In the genomic region with DNA sequence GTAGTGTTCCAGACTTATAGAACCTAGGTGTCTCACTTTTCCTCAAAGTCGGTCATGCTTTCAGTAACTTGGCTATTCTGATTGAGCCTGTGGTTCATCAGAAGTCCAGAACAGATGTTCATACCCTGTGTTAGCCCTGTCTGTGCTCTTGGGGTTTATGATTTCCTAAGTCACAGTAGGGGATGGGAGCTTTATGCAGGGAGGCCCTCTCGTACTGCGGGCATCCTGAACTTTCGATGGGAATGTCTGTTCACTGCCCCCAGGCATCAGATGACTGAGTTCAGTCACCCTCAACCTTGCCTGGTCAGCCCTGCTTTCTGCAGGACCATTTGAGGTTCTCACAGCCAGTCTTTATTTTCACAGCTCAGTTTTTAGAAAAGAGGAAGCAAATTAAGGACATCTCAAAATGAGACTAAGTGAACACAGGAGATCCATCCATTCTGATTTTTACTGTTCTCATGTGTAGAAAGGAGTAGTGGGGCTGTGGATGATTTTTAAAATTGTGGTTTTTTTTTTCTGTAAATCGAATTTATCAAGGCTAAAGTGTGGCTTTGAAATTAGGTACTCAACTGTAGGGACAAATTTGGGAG, we compare ENCODE assay signal across 21 cellular contexts.
DNase-seq lines count a peak whose midpoint lies in the region; ATAC-seq and TF ChIP-seq lines count a peak whose summit lies in the region.
"Had no signal": no experiment of that assay in that cellular context is flagged by ENCODE, and none has a peak within 500 bp of the region (broad histone marks: within the 10 kb centered on the region; RNA-seq: fewer than 3 reads in every experiment).

No MANE protein-coding gene starts in this region.

- intact Hi-C loops in heart right ventricle (cut with DNase I) = no loop called here

- ATAC-seq in HG02759 (IDR thresholded peaks at IDR 0.05; ENCODE audit: unreplicated experiment) (peak; percentile 44), heart right ventricle (no peak)
- ATAC-seq: activated CD8-positive, alpha-beta T cell treated with anti-CD3 and anti-CD28 coated beads for 36 hours; activated naive CD4-positive, alpha-beta T cell treated with anti-CD3 and anti-CD28 coated beads, Interleukin-2, amount 50 U/mL, for 72 hours; activated T-cell treated with anti-CD3 and anti-CD28 coated beads, Interleukin-2, amount 50 U/mL, for 72 hours; natural killer cell treated with Interleukin-12 subunit alpha and Interleukin-12 subunit beta and Interleukin-15 and Interleukin-18, amount 100 ng/mL, for 72 hours; Right ventricle myocardium inferior; T-helper 17 cell; WTC11 had no signal

- no peak overlapping the region for H3K27ac ChIP-seq in heart right ventricle
- H3K27ac ChIP-seq: 22Rv1, prostate gland, thoracic aorta had no signal

- 86 to 91% methylated on average over 5 of the region's 5 CpGs for WGBS in heart right ventricle, 2 donors

- H3K36me3 ChIP-seq in heart right ventricle = no peaks in the 10 kb centered on the region
- H3K36me3 ChIP-seq: prostate gland, thoracic aorta had no signal

- TF ChIP-seq CTCF in heart right ventricle (IDR thresholded peaks at IDR 0.05) = no peak

- H3K4me3 ChIP-seq in heart right ventricle = no peak overlapping the region
- H3K4me3 ChIP-seq: prostate gland, smooth muscle cell, thoracic aorta had no signal

- DNase-seq in DMS 273 (lab: John Stamatoyannopoulos, UW; ENCODE audit: unreplicated experiment) = peak; percentile 25
- DNase-seq in DMS 273 treated with DMSO at 0.1 percent for 48 hours (lab: John Stamatoyannopoulos, UW) = no peak
- peak; percentile 34 for DNase-seq in SKM-1 treated with dmso at 0.1 percent for 144 hours (lab: John Stamatoyannopoulos, UW; ENCODE audit: unreplicated experiment)
- DNase-seq in renal cortical epithelial cell (ENCODE audit: low read depth) = peak; percentile 65
- no peak for DNase-seq in HUDEP-2 (lab: John Stamatoyannopoulos, UW; ENCODE audit: unreplicated experiment in 76 of 76)
- no peak for DNase-seq in NCI-H748 treated with DMSO at 0.1 percent for 48 hours (lab: John Stamatoyannopoulos, UW)
- no peak for DNase-seq in heart right ventricle
- DNase-seq: activated CD8-positive, alpha-beta T cell treated with anti-CD3 and anti-CD28 coated beads for 36 hours; activated T-cell treated with anti-CD3 and anti-CD28 coated beads, Interleukin-2, amount 50 U/mL, for 72 hours; MM.1S; NCI-H1694 treated with DMSO at 0.1 percent for 48 hours; T-helper 17 cell had no signal

- no peaks in the 10 kb centered on the region for H3K27me3 ChIP-seq in heart right ventricle

- H3K9me3 ChIP-seq in heart right ventricle = no peaks in the 10 kb centered on the region
- H3K9me3 ChIP-seq: prostate gland, thoracic aorta had no signal

- peaks cover 0 to 59% (median 24%) of the 10 kb centered on the region in 9 donors for H3K4me1 ChIP-seq in heart right ventricle
- H3K4me1 ChIP-seq: prostate gland had no signal

Comparison
In these comparisons a context has a peak if more than half of its experiments do, and no peak if none do; other contexts are left out.
1. DNase-seq: peak in DMS 273 (single experiment), SKM-1 treated with dmso at 0.1 percent for 144 hours (single experiment) and renal cortical epithelial cell (single experiment); none in DMS 273 treated with DMSO at 0.1 percent for 48 hours (single experiment), HUDEP-2 (0 of 76), NCI-H748 treated with DMSO at 0.1 percent for 48 hours (single experiment) and heart right ventricle (0 of 2).